1 cellular context compared by ENCODE assay signal in genomic region chr9:126722252-126722921, GRCh38.
A peak's percentile ranks its signal among the peaks of the same experiment; 100 is the strongest.
TF ChIP-seq lines count a peak whose summit lies in the region.

No MANE protein-coding gene starts in this region.

TF ChIP-seq in HEK293, 187 proteins besides CTCF, POLR2A, EP300 and RAD21 (continued from another document and continues in another):
- TF ChIP-seq ZBTB10 (tag by site-specific recombination; IDR thresholded peaks at IDR 0.05) (no peak), ZNF768 (tag by site-specific recombination; IDR thresholded peaks at IDR 0.05) (no peak), ZNF626 (tag by site-specific recombination; IDR thresholded peaks at IDR 0.05) (no peak), ZNF23 (tag by site-specific recombination; IDR thresholded peaks at IDR 0.05; ENCODE audit: borderline replicate concordance) (no peak), ZNF2 (tag by site-specific recombination; IDR thresholded peaks at IDR 0.05) (no peak), ZNF488 (tag by site-specific recombination; IDR thresholded peaks at IDR 0.05) (no peak), ZNF221 (tag by site-specific recombination; IDR thresholded peaks at IDR 0.05; ENCODE audit: borderline replicate concordance) (no peak), ZNF184 (tag by site-specific recombination; IDR thresholded peaks at IDR 0.05) (no peak), ZBTB6 (tag by site-specific recombination; IDR thresholded peaks at IDR 0.05) (no peak), ZNF449 (tag by site-specific recombination; IDR thresholded peaks at IDR 0.05) (0 out of 2 replicates have a peak, but pooled peaks have one; percentile 12), PRDM10 (tag by site-specific recombination; IDR thresholded peaks at IDR 0.05) (no peak), ZNF354C (tag by site-specific recombination; IDR thresholded peaks at IDR 0.05; ENCODE audit: borderline replicate concordance, low read depth) (no peak), ZNF426 (tag by site-specific recombination; IDR thresholded peaks at IDR 0.05) (no peak), OVOL3 (tag by site-specific recombination; IDR thresholded peaks at IDR 0.05) (no peak), ZNF544 (tag by site-specific recombination; IDR thresholded peaks at IDR 0.05) (no peak), KLF10 (tag by site-specific recombination; IDR thresholded peaks at IDR 0.05) (0 out of 2 replicates have a peak, but pooled peaks have one; percentile 41), ZNF350 (tag by site-specific recombination; IDR thresholded peaks at IDR 0.05) (no peak), SALL2 (tag by site-specific recombination; IDR thresholded peaks at IDR 0.05; ENCODE audit: borderline replicate concordance) (no peak), GLIS2 (tag by site-specific recombination; IDR thresholded peaks at IDR 0.05) (peak; percentile 80), GLIS1 (tag by site-specific recombination; IDR thresholded peaks at IDR 0.05) (peak; percentile 51), IKZF3 (tag by site-specific recombination; IDR thresholded peaks at IDR 0.05) (no peak), ZNF433 (tag by site-specific recombination; IDR thresholded peaks at IDR 0.05; ENCODE audit: low read depth) (no peak), ZNF580 (tag by site-specific recombination; IDR thresholded peaks at IDR 0.05) (no peak), ZNF157 (tag by site-specific recombination; IDR thresholded peaks at IDR 0.05) (no peak), ZNF398 (tag by site-specific recombination; IDR thresholded peaks at IDR 0.05) (peak; percentile 41; the same call in 1 of the 2 replicates), ZNF776 (tag by site-specific recombination; IDR thresholded peaks at IDR 0.05; ENCODE audit: borderline replicate concordance) (no peak), ZNF26 (tag by site-specific recombination; IDR thresholded peaks at IDR 0.05) (no peak), SP3 (tag by site-specific recombination; IDR thresholded peaks at IDR 0.05) (peak; percentile 83), ZNF214 (tag by site-specific recombination; IDR thresholded peaks at IDR 0.05; ENCODE audit: borderline replicate concordance) (no peak), ZNF248 (tag by site-specific recombination; IDR thresholded peaks at IDR 0.05) (no peak), ZNF704 (tag by site-specific recombination; IDR thresholded peaks at IDR 0.05) (no peak), ZNF660 (tag by site-specific recombination; IDR thresholded peaks at IDR 0.05) (no peak), ZIC2 (tag by site-specific recombination; IDR thresholded peaks at IDR 0.05) (peak; percentile 32; the same call in 1 of the 2 replicates), ZNF175 (tag by site-specific recombination; IDR thresholded peaks at IDR 0.05) (no peak), EGR2 (tag by site-specific recombination; IDR thresholded peaks at IDR 0.05; ENCODE audit: low read depth) (peak; percentile 42; the same call in 1 of the 2 replicates), ZNF843 (tag by site-specific recombination; IDR thresholded peaks at IDR 0.05) (no peak), ZNF701 (tag by site-specific recombination; IDR thresholded peaks at IDR 0.05) (no peak), ZSCAN23 (tag by site-specific recombination; IDR thresholded peaks at IDR 0.05) (no peak), ZNF529 (tag by site-specific recombination; IDR thresholded peaks at IDR 0.05; ENCODE audit: insufficient replicate concordance) (no peak), ZNF692 (tag by site-specific recombination; IDR thresholded peaks at IDR 0.05) (peak; percentile 90), HOXD13 (CRISPR knock-in tag; IDR thresholded peaks at IDR 0.05; ENCODE audit: borderline replicate concordance) (no peak), ZBTB44 (tag by site-specific recombination; IDR thresholded peaks at IDR 0.05) (no peak), ZNF121 (tag by site-specific recombination; IDR thresholded peaks at IDR 0.05) (no peak), ZNF335 (tag by site-specific recombination; conservative IDR thresholded peaks at IDR 0.05) (peak; percentile 54), ZNF624 (tag by site-specific recombination; IDR thresholded peaks at IDR 0.05) (no peak), ZNF792 (tag by site-specific recombination; IDR thresholded peaks at IDR 0.05) (no peak), ZSCAN16 (tag by site-specific recombination; IDR thresholded peaks at IDR 0.05) (no peak)
